8 cellular contexts compared by ENCODE assay signal in genomic region chr19:4744451-4745170, GRCh38. TPM values are rescaled to one million over a fixed set of nuclear protein-coding genes. Genes with fewer than 3 reads are reported as not detected.
A peak's percentile ranks its signal among the peaks of the same experiment; 100 is the strongest.
DNase-seq lines count a peak whose midpoint lies in the region; ATAC-seq and TF ChIP-seq lines count a peak whose summit lies in the region.

No MANE protein-coding gene starts in this region.

- H3K36me3 ChIP-seq in ascending aorta = no peaks in the 10 kb centered on the region

- H3K4me3 ChIP-seq in ascending aorta (no peak overlapping the region), right cardiac atrium (ENCODE audit: low read length) (no peak overlapping the region)

- intact Hi-C loops in ascending aorta (cut with DNase I) = no loop called here
- intact Hi-C loops in right cardiac atrium (cut with DNase I) = no loop called here

- ATAC-seq in right cardiac atrium = peak; percentile 89
- ATAC-seq in GM18873 (IDR thresholded peaks at IDR 0.05; ENCODE audit: low FRiP score, unreplicated experiment) = no peak
- ATAC-seq in HG03135 (IDR thresholded peaks at IDR 0.05; ENCODE audit: unreplicated experiment) = no peak
- ATAC-seq in GM19395 (IDR thresholded peaks at IDR 0.05; ENCODE audit: unreplicated experiment) = no peak

- H3K27ac ChIP-seq in ascending aorta (peak overlapping the region; percentile 45 to 67), right cardiac atrium (ENCODE audit: low read length) (peak overlapping the region; percentile 6)

- H3K9me3 ChIP-seq in ascending aorta = no peaks in the 10 kb centered on the region
- H3K9me3 ChIP-seq in right cardiac atrium (ENCODE audit: control insufficient read depth, low read length) = no peaks in the 10 kb centered on the region

- 45% methylated on average over 8 of the region's 8 CpGs for WGBS in right cardiac atrium

- H3K27me3 ChIP-seq in ascending aorta (no peaks in the 10 kb centered on the region), right cardiac atrium (ENCODE audit: control insufficient read depth, insufficient read depth) (no peaks in the 10 kb centered on the region)

- DNase-seq in HK-2 (ENCODE audit: unreplicated experiment) (peak; percentile 17), ascending aorta (ENCODE audit: low spot score in 2 of 2) (no peak), right cardiac atrium (peak in 2 of 3 donors; percentile 53 to 62), superior temporal gyrus (ENCODE audit: extremely low spot score) (peak; percentile 79)
- no peak for DNase-seq in activated CD4-positive, alpha-beta T cell treated with anti-CD3 and anti-CD28 coated beads for 1 hour

- TF ChIP-seq CTCF in ascending aorta (IDR thresholded peaks at IDR 0.05) = no peak

- H3K4me1 ChIP-seq in ascending aorta (peaks cover 0 to 3% of the 10 kb centered on the region in 2 donors), right cardiac atrium (ENCODE audit: control insufficient read depth, insufficient read depth, low read length) (peaks cover 2% of the 10 kb centered on the region)

RNA-seq across cellular contexts. Expression of gene DPP9, which starts 21.0 kb away (rescaled TPM):
- 72.2 TPM for total RNA-seq in ascending aorta
- 10 to 100 TPM; 35.1 to 43.9 (median 36.9) TPM for total RNA-seq in right cardiac atrium
- polyA plus RNA-seq in right cardiac atrium = 27.0 TPM

RNA-seq across cellular contexts. Expression of gene FEM1A, which starts 46.9 kb away (rescaled TPM):
- total RNA-seq in ascending aorta (20.2 TPM), right cardiac atrium (10 to 100 TPM; 23.4 to 28.3 (median 27.9) TPM)
- polyA plus RNA-seq in right cardiac atrium = 20.1 TPM

Comparison
In these comparisons a context has a peak if more than half of its experiments do, and no peak if none do; other contexts are left out.
1. DNase-seq: peak in HK-2 (single experiment), right cardiac atrium (2 of 3) and superior temporal gyrus (single experiment); none in ascending aorta (0 of 2) and activated CD4-positive, alpha-beta T cell treated with anti-CD3 and anti-CD28 coated beads for 1 hour (single experiment).
2. ATAC-seq: peak in right cardiac atrium (2 of 2); none in GM18873 (single experiment), HG03135 (single experiment) and GM19395 (single experiment).